8 cellular contexts compared by ENCODE assay signal in genomic region chr2:237674731-237675276, GRCh38. TPM values are rescaled to one million over a fixed set of nuclear protein-coding genes. Genes with fewer than 3 reads are reported as not detected.
DNase-seq lines count a peak whose midpoint lies in the region; ATAC-seq and TF ChIP-seq lines count a peak whose summit lies in the region.

No MANE protein-coding gene starts in this region.

- H3K27ac Mint-ChIP-seq in osteocyte (ENCODE audit: unreplicated experiment), result peak overlapping the region; percentile 97
- H3K27ac Mint-ChIP-seq in type B pancreatic cell, result peak overlapping the region; percentile 91

- H3K9ac ChIP-seq in BLaER1, result peak overlapping the region; percentile 38

- H3K36me3 ChIP-seq in BLaER1, result peaks cover 8% of the 10 kb centered on the region; the same call in 1 of the 2 replicates

- H3K4me2 ChIP-seq in BLaER1, result peak overlapping the region; percentile 97

- H3K4me1 Mint-ChIP-seq in osteocyte (ENCODE audit: unreplicated experiment), result peaks cover 50% of the 10 kb centered on the region
- H3K4me1 Mint-ChIP-seq in type B pancreatic cell (ENCODE audit: unreplicated experiment), result peaks cover 51% of the 10 kb centered on the region

- H3K4me3 ChIP-seq in BLaER1, result peak overlapping the region; percentile 64

- H3K4me1 ChIP-seq in BLaER1, result peaks cover 92% of the 10 kb centered on the region

- peak; percentile 78 for ATAC-seq in GM19372 (IDR thresholded peaks at IDR 0.05; ENCODE audit: low read depth, unreplicated experiment)
- ATAC-seq in HG03460 (IDR thresholded peaks at IDR 0.05; ENCODE audit: unreplicated experiment), result peak; percentile 83

- peaks cover 24% of the 10 kb centered on the region for H4K20me1 ChIP-seq in BLaER1

- peak; percentile 91 for DNase-seq in RPMI7951 (ENCODE audit: low read depth)
- DNase-seq in activated T-helper 9 cell treated with anti-CD3 and anti-CD28 coated beads, Interleukin-2, amount 50 U/mL, for 16 hours (ENCODE audit: low read depth), result peak; percentile 67
- DNase-seq in germinal center (ENCODE audit: low spot score), result peak; percentile 85
- peak; percentile 88 for DNase-seq in osteocyte (ENCODE audit: extremely low spot score, unreplicated experiment)
- DNase-seq in type B pancreatic cell (ENCODE audit: extremely low spot score, unreplicated experiment), result no peak

- no peaks in the 10 kb centered on the region for H3K9me3 ChIP-seq in BLaER1

- H3K27ac ChIP-seq in BLaER1, result peak overlapping the region; percentile 78

- no peaks in the 10 kb centered on the region for H3K27me3 ChIP-seq in BLaER1

- H3K36me3 Mint-ChIP-seq in osteocyte (ENCODE audit: unreplicated experiment) (peaks cover 2% of the 10 kb centered on the region), type B pancreatic cell (no peaks in the 10 kb centered on the region)

- H3K9me3 Mint-ChIP-seq in osteocyte (ENCODE audit: unreplicated experiment) (no peaks in the 10 kb centered on the region), type B pancreatic cell (no peaks in the 10 kb centered on the region)

- TF ChIP-seq CTCF in osteocyte (IDR thresholded peaks at IDR 0.05), result no peak
- TF ChIP-seq CTCF in type B pancreatic cell (conservative IDR thresholded peaks at IDR 0.05), result peak; percentile 30

- peak overlapping the region; percentile 62 for H3K4me3 Mint-ChIP-seq in osteocyte (ENCODE audit: unreplicated experiment)
- peak overlapping the region; percentile 81 for H3K4me3 Mint-ChIP-seq in type B pancreatic cell

- H3K27me3 Mint-ChIP-seq in osteocyte (ENCODE audit: unreplicated experiment) (no peaks in the 10 kb centered on the region), type B pancreatic cell (no peaks in the 10 kb centered on the region)

RNA-seq across cellular contexts. Expression of gene LRRFIP1, which starts 47.4 kb away (rescaled TPM):
- total RNA-seq in RPMI7951 (2014; rRNA removed; shearing (Covaris generic)), result 48.1 and 57.7 TPM in 2 replicates
- total RNA-seq in osteocyte, result 78.9 and 79.9 TPM in 2 replicates
- total RNA-seq in type B pancreatic cell (ENCODE audit: low replicate concordance), result 53.8 and 73.2 TPM in 2 replicates
